ENCODE assay signal across 21 cellular contexts in the genomic region with DNA sequence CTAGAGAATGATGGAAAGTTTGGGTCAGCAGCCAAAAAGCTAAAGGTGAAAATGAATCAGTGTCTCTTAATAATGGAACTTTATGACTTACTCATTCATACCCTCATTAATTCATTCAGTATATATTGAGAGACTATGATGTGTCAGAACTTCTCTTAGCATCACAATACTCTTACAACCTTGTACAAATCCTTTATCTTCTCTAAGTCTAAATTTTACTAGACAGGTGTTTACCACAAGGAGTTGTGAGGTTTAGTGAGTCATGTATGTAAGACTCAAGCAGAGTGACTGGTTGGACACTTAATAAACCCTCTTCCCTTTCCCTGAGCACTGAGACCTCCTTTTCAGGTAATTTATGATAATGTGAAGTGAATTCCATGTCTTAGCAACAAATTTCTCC.
"Had no signal": no experiment of that assay in that cellular context is flagged by ENCODE, and none has a peak within 500 bp of the region (broad histone marks: within the 10 kb centered on the region; RNA-seq: fewer than 3 reads in every experiment).

No MANE protein-coding gene starts in this region.

- H3K4me3 ChIP-seq: gastrocnemius medialis, left ventricle myocardium inferior, right lobe of liver, skin epidermis, stomach, thyroid gland, upper lobe of left lung, vagina had no signal

- H3K27me3 ChIP-seq: brain microvascular endothelial cell, gastrocnemius medialis, right lobe of liver, stomach, thyroid gland, upper lobe of left lung, vagina had no signal

- DNase-seq: activated CD4-positive, alpha-beta T cell treated with anti-CD3 and anti-CD28 coated beads, Interleukin-2, amount 10 ng/mL, durations not matched to agents 7 days and 5 days; activated CD4-positive, CD25-positive, alpha-beta regulatory T cell treated with anti-CD3 and anti-CD28 coated beads, Interleukin-2, amount 50 U/mL, for 72 hours; activated effector memory CD4-positive, alpha-beta T cell treated with Interleukin-2 at 50 U/mL for 16 hours; activated naive CD4-positive, alpha-beta T cell treated with Interleukin-2 at 50 U/mL for 16 hours; activated T-cell treated with anti-CD3 and anti-CD28 coated beads for 4 hours; activated T-cell treated with anti-CD3 and anti-CD28 coated beads, Interleukin-2, amount 50 U/mL, for 72 hours; brain microvascular endothelial cell; endodermal cell; gastrocnemius medialis; glutamatergic neuron; left ventricle myocardium inferior; right lobe of liver; stimulated activated CD4-positive, alpha-beta T cell treated with anti-CD3 and anti-CD28 coated beads, Interleukin-12 subunit alpha, Interleukin-12 subunit beta, amount 100 ng/mL, for 4 hours; stimulated activated CD4-positive, alpha-beta T cell treated with anti-CD3 and anti-CD28 coated beads, Interleukin-4, amount 100 ng/mL, for 1 hour; stomach; thyroid gland; upper lobe of left lung had no signal

- ATAC-seq: activated T-cell treated with anti-CD3 and anti-CD28 coated beads, Interleukin-2, amount 50 U/mL, for 72 hours; gastrocnemius medialis; right lobe of liver; stimulated activated effector memory CD8-positive, alpha-beta T cell treated with anti-CD3 and anti-CD28 coated beads, Interleukin-12 subunit alpha, Interleukin-12 subunit beta, amount 100 ng/mL, for 72 hours had no signal

- H3K36me3 ChIP-seq: brain microvascular endothelial cell, gastrocnemius medialis, left ventricle myocardium inferior, right lobe of liver, stomach, thyroid gland, upper lobe of left lung, vagina had no signal

- H3K27ac ChIP-seq: brain microvascular endothelial cell, gastrocnemius medialis, left ventricle myocardium inferior, right lobe of liver, skin epidermis, stomach, thyroid gland, upper lobe of left lung, vagina, VCaP had no signal

- H3K4me1 ChIP-seq: gastrocnemius medialis, right lobe of liver, stomach, thyroid gland, upper lobe of left lung, vagina had no signal

- H3K9me3 ChIP-seq: gastrocnemius medialis, left ventricle myocardium inferior, right lobe of liver, stomach, thyroid gland, upper lobe of left lung, vagina had no signal
